ENCODE assay signal across 1 cellular context in the genomic region with DNA sequence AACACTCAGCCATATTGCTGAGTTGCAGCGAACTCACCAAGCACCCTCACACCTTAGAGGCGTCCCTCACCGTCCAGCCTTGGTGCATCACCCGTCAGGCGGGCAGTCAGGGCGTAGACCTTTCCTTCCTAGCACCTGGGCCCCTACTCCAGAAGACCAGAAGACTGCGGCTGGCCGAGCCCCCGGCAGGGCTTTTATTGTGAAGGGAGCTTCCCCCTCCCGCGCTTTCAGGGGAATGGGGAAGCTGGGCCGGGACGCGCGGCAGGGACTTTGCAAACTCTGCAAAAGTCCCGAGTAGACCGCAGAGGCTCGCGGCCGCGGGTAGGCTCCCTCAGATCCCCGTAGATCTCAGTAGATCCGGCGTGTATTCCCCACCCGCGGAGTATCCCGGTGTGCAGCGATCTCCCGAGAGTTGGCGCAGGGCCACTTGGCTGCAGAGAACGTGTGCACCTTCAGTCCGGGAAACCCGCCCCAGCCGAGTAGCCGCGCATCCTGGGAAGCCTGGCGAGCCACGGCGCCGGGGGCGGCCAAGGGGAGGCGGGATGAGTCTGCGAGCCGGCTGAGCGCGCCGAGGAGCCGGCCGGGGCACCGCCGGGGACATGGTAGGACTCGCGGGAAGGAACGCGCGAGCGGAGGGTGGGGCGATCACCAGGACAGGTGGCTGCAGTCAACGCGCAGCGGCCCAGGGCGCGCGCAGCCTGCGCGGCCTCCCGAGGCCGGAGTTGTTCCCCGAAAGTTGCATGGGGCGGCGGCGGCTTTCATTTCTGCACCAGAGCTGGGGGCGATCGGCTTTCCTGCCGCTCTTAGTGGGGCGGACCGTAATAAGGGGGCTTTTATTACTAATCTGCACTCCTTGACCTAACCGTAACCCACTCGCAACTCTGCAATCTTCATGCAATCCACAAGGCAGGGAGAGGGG.
TF ChIP-seq lines count a peak whose summit lies in the region.

TSS of gene GASK1A (plus strand) at position 268 of the 919 bp plus-strand sequence. CDS start at position 600, 332 bp downstream.

TF ChIP-seq in SK-N-SH, 30 proteins besides CTCF, POLR2A, EP300 and RAD21 (continued from another document):
- no peak for TF ChIP-seq REST (IDR thresholded peaks at IDR 0.05; ENCODE audit: low read depth, low read length)
- TF ChIP-seq PBX3 (IDR thresholded peaks at IDR 0.05): no peak
